In the genomic region with DNA sequence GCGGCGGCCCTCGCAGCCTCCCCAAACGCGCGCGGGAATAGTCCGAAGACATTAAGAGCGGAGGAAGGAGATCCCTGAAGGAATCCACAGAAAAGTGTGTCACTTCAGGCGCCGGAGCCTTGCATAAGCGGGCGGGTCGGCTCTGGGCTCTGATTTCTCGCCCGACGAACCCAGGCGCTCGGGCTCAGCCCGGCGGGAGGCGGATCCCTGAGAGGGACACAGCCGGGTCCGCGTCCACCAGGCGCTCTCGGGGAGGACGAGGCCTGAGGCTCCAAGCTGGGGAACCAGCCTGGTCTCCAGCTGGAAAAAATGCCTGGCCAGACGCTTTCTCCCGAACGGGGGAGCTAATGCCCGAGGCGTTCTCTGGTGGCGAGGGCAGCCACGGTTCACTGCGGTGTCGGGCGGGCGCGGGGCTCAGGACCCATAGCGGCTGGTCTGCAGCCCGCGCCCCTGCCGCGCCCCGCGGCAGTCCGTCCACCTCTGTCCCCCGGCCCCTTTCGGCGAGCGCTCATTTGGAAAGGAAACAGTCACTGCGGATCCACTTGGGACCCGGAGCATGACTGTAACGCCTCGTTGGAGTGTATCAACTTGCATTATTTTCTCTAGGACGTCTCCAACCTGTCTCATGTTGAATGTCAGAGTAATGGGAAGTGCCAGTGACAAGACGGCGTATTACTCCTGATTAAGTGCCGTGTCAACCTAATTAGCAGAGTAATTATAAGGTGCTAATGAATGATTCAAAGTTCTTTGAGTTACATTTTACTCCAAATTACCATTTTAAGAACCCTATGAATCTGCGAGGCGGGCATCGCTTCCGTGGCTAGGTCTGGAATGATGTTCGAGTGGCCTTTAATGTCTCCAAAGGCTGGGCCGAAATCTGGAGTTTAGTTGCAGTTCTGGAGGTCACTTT, we compare ENCODE assay signal across 9 cellular contexts. TPM values are rescaled to one million over a fixed set of nuclear protein-coding genes. Genes with fewer than 3 reads are reported as not detected.
DNase-seq lines count a peak whose midpoint lies in the region; ATAC-seq, FAIRE-seq and TF ChIP-seq lines count a peak whose summit lies in the region.
"Had no signal": no experiment of that assay in that cellular context is flagged by ENCODE, and none has a peak within 500 bp of the region (broad histone marks: within the 10 kb centered on the region; RNA-seq: fewer than 3 reads in every experiment).

No MANE protein-coding gene starts in this region.

- H3K79me2 ChIP-seq in endothelial cell of umbilical vein (ENCODE audit: control insufficient read depth, insufficient read depth, low read length): no peaks in the 10 kb centered on the region

- intact Hi-C loops in endothelial cell of umbilical vein (cut with micrococcal nuclease): no loop called here
- intact Hi-C loops in posterior vena cava (cut with DNase I): no loop called here

- no peak for TF ChIP-seq POLR2A in endothelial cell of umbilical vein (IDR thresholded peaks at IDR 0.05; ENCODE audit: low read depth, low read length)

- peak; percentile 4 for FAIRE-seq in endothelial cell of umbilical vein (lab: Jason Lieb, UNC)

- H3K4me2 ChIP-seq in endothelial cell of umbilical vein (ENCODE audit: insufficient read depth, low read length): peak overlapping the region; percentile 30

- no peak for TF ChIP-seq CTCF in endothelial cell of umbilical vein (IDR thresholded peaks at IDR 0.05; ENCODE audit: extremely low read depth in 1 of 2, insufficient read depth in 1 of 2, low read depth in 1 of 2, low read length in 2 of 2)

- no peak for ATAC-seq in HG02642 (IDR thresholded peaks at IDR 0.05; ENCODE audit: poor library complexity, unreplicated experiment)

- CTCF ChIA-PET in endothelial cell of umbilical vein (lab: Charles Lee): interaction anchor here (1.4 to 4.8 kb wide), 5 partner anchors 13 to 447 kb away, joined by 3 to 117 read pairs (median 56); no protein-coding TSS in a partner anchor

- H3K27me3 ChIP-seq in endothelial cell of umbilical vein (ENCODE audit: control insufficient read depth in 2 of 2, insufficient read depth in 2 of 2, low read length in 2 of 2): peaks cover 81 to 97% of the 10 kb centered on the region in 2 experiments

- no peaks in the 10 kb centered on the region for H3K9me3 ChIP-seq in endothelial cell of umbilical vein (replicated peaks; ENCODE audit: control insufficient read depth, insufficient read depth, low read length)

- DNase-seq in D341Med (ENCODE audit: low spot score): peak; percentile 50
- peak; percentile 42 for DNase-seq in NCI-H510A (lab: John Stamatoyannopoulos, UW)
- no peak for DNase-seq in endothelial cell of umbilical vein (ENCODE audit: low read depth, low spot score)
- DNase-seq in posterior vena cava (ENCODE audit: low spot score): peak; percentile 84
- no peak for DNase-seq in anterior cingulate cortex (lab: John Stamatoyannopoulos, UW)
- DNase-seq in OCI-M2 (lab: John Stamatoyannopoulos, UW; ENCODE audit: unreplicated experiment): no peak
- DNase-seq in SHP77 (lab: John Stamatoyannopoulos, UW): no peak

- H4K20me1 ChIP-seq in endothelial cell of umbilical vein (replicated peaks; ENCODE audit: control insufficient read depth, extremely low read depth, insufficient read depth, low read length): no peaks in the 10 kb centered on the region

- no peak overlapping the region for H3K9ac ChIP-seq in endothelial cell of umbilical vein (replicated peaks; ENCODE audit: extremely low read depth, insufficient read depth, low read length)

- H2AFZ ChIP-seq in endothelial cell of umbilical vein (ENCODE audit: low read depth, low read length): peak overlapping the region; percentile 53

- no peak overlapping the region for H3K27ac ChIP-seq in endothelial cell of umbilical vein (ENCODE audit: insufficient read depth, low read depth, low read length)

- dilution Hi-C loops in endothelial cell of umbilical vein (cut with MboI; ENCODE audit: extremely low pct_ligation_motif_present, low sequenced_read_pairs): no loop called here

- POLR2A ChIA-PET in endothelial cell of umbilical vein (lab: Charles Lee): no interaction called here

- no TSS peak for BruUV-seq in endothelial cell of umbilical vein (replicated peaks; lab: Mats Ljungman, UMichigan)

- H3K36me3 ChIP-seq in endothelial cell of umbilical vein (ENCODE audit: control insufficient read depth in 2 of 2, extremely low read depth in 1 of 2, insufficient read depth in 2 of 2, low read length in 2 of 2): no peaks in the 10 kb centered on the region

- no peaks in the 10 kb centered on the region for H3K9me1 ChIP-seq in endothelial cell of umbilical vein (replicated peaks; ENCODE audit: control insufficient read depth, extremely low read depth, insufficient read depth, low read length)

- H3K4me1 ChIP-seq in endothelial cell of umbilical vein (ENCODE audit: control insufficient read depth, extremely low read depth, insufficient read depth, low read length): no peaks in the 10 kb centered on the region

- peak overlapping the region in 1 of 3 experiments; percentile 35 for H3K4me3 ChIP-seq in endothelial cell of umbilical vein (replicated peaks in 1 of 3; ENCODE audit: insufficient read depth in 1 of 3, low read depth in 1 of 3, low read length in 3 of 3)

TF ChIP-seq in endothelial cell of umbilical vein, 7 proteins besides CTCF, POLR2A, EP300 and RAD21:
- no peak for TF ChIP-seq JUN (IDR thresholded peaks at IDR 0.05; ENCODE audit: borderline replicate concordance, insufficient read depth, insufficient read length, low read depth)
- TF ChIP-seq GATA2 (IDR thresholded peaks at IDR 0.05; ENCODE audit: insufficient read depth, insufficient read length, low read depth, low read length): no peak
- TF ChIP-seq EZH2 (IDR thresholded peaks at IDR 0.05; ENCODE audit: borderline replicate concordance, low read depth, low read length, severe bottlenecking): peak; percentile 85
TF ChIP-seq in endothelial cell of umbilical vein: peak in this region for 1.

RNA-seq across cellular contexts. Expression of gene BARHL2, which starts 1.6 kb away (rescaled TPM):
- total RNA-seq in endothelial cell of umbilical vein (not detected in 2 replicates), posterior vena cava (not detected)
- polyA plus RNA-seq in endothelial cell of umbilical vein: not detected in 2 replicates
- not detected in 2 replicates for polyA plus RNA-seq in endothelial cell of umbilical vein (2011; cell fraction: cytosol; rRNA removed)
- not detected in 2 replicates for polyA plus RNA-seq in endothelial cell of umbilical vein (2011; cell fraction: nucleus; rRNA removed)
- not detected in 2 replicates for polyA plus RNA-seq in endothelial cell of umbilical vein (2012)
- polyA minus RNA-seq in endothelial cell of umbilical vein: not detected in 2 replicates
- polyA minus RNA-seq in endothelial cell of umbilical vein (2011; cell fraction: cytosol; rRNA and poly(A)+ RNA removed): not detected
- polyA minus RNA-seq in endothelial cell of umbilical vein (2011; cell fraction: nucleus; rRNA and poly(A)+ RNA removed): not detected in 2 replicates
- total RNA-seq: kidney epithelial cell had no signal

Comparison
In these comparisons a context has a peak if more than half of its experiments do, and no peak if none do; other contexts are left out.
1. DNase-seq: peak in D341Med (single experiment), NCI-H510A (single experiment) and posterior vena cava (single experiment); none in endothelial cell of umbilical vein (single experiment), anterior cingulate cortex (0 of 58), OCI-M2 (single experiment) and SHP77 (0 of 2).